20 cellular contexts compared by ENCODE assay signal in genomic region chr20:26308961-26309360, GRCh38.
DNase-seq lines count a peak whose midpoint lies in the region; ATAC-seq lines count a peak whose summit lies in the region.
"Had no signal": no experiment of that assay in that cellular context is flagged by ENCODE, and none has a peak within 500 bp of the region (broad histone marks: within the 10 kb centered on the region; RNA-seq: fewer than 3 reads in every experiment).

No MANE protein-coding gene starts in this region.

- peaks cover 7% of the 10 kb centered on the region for H3K36me3 Mint-ChIP-seq in activated T-cell treated with anti-CD3 and anti-CD28 coated beads, Interleukin-2, amount 50 U/mL, for 4 hours (ENCODE audit: insufficient read depth)
- peaks cover 0 to 17% (median 0%) of the 10 kb centered on the region in 3 donors for H3K36me3 Mint-ChIP-seq in CD8-positive, alpha-beta memory T cell
- H3K36me3 Mint-ChIP-seq in activated CD4-positive, alpha-beta memory T cell treated with anti-CD3 and anti-CD28 coated beads for 36 hours, result peaks cover 60% of the 10 kb centered on the region
- H3K36me3 Mint-ChIP-seq in activated naive CD8-positive, alpha-beta T cell treated with anti-CD3 and anti-CD28 coated beads for 36 hours, result peaks cover 67% of the 10 kb centered on the region
- peaks cover 43% of the 10 kb centered on the region for H3K36me3 Mint-ChIP-seq in T-helper 2 cell treated with Interferon-gamma antibody and Interleukin-4, amounts not matched to agents 5 μg/mL and 100 μg/mL, for 36 hours (ENCODE audit: low read depth)
- H3K36me3 Mint-ChIP-seq: IgD-negative memory B cell had no signal

- intact Hi-C loops in activated CD4-positive, alpha-beta memory T cell treated with anti-CD3 and anti-CD28 coated beads for 36 hours (cut with micrococcal nuclease), result no loop called here

- ATAC-seq in activated T-cell treated with anti-CD3 and anti-CD28 coated beads, Interleukin-2, amount 50 U/mL, for 4 hours, result no peak
- ATAC-seq in GM21360 (IDR thresholded peaks at IDR 0.05; ENCODE audit: unreplicated experiment), result no peak

- H3K9me3 ChIP-seq in CD8-positive, alpha-beta memory T cell (ENCODE audit: low read length), result no peaks in the 10 kb centered on the region

- DNase-seq in activated T-cell treated with anti-CD3 and anti-CD28 coated beads, Interleukin-2, amount 50 U/mL, for 4 hours, result no peak
- no peak for DNase-seq in activated T-cell treated with anti-CD3 and anti-CD28 coated beads, Interleukin-2, amount 50 U/mL, for 1 hour
- no peak for DNase-seq in CD8-positive, alpha-beta memory T cell
- DNase-seq in activated CD4-positive, alpha-beta memory T cell treated with anti-CD3 and anti-CD28 coated beads for 36 hours, result no peak
- no peak for DNase-seq in activated naive CD8-positive, alpha-beta T cell treated with anti-CD3 and anti-CD28 coated beads for 36 hours
- no peak for DNase-seq in NCI-H1105 treated with DMSO at 0.1 percent for 48 hours (lab: John Stamatoyannopoulos, UW)
- no peak for DNase-seq in T-helper 2 cell treated with Interferon-gamma antibody and Interleukin-4, amounts not matched to agents 5 μg/mL and 100 μg/mL, for 36 hours (ENCODE audit: low spot score)
- DNase-seq: C1 segment of cervical spinal cord, Calu3, DMS53, H7, NCI-H1436, NCI-H2029, NCI-H2171, NCI-H446 treated with DMSO at 0.1 percent for 48 hours, OCI-M1, RPMI8226, SIG-M5 had no signal

- H3K27me3 Mint-ChIP-seq in activated T-cell treated with anti-CD3 and anti-CD28 coated beads, Interleukin-2, amount 50 U/mL, for 4 hours (ENCODE audit: low read depth), result no peaks in the 10 kb centered on the region
- no peaks in the 10 kb centered on the region for H3K27me3 Mint-ChIP-seq in CD8-positive, alpha-beta memory T cell
- no peaks in the 10 kb centered on the region for H3K27me3 Mint-ChIP-seq in activated CD4-positive, alpha-beta memory T cell treated with anti-CD3 and anti-CD28 coated beads for 36 hours
- H3K27me3 Mint-ChIP-seq in activated naive CD8-positive, alpha-beta T cell treated with anti-CD3 and anti-CD28 coated beads for 36 hours, result no peaks in the 10 kb centered on the region
- H3K27me3 Mint-ChIP-seq in T-helper 2 cell treated with Interferon-gamma antibody and Interleukin-4, amounts not matched to agents 5 μg/mL and 100 μg/mL, for 36 hours (ENCODE audit: low read depth), result no peaks in the 10 kb centered on the region
- H3K27me3 Mint-ChIP-seq: IgD-negative memory B cell had no signal

- H3K4me3 Mint-ChIP-seq in activated T-cell treated with anti-CD3 and anti-CD28 coated beads, Interleukin-2, amount 50 U/mL, for 4 hours, result peak overlapping the region; percentile 11
- peak overlapping the region in 1 of 7 donors; percentile 8 for H3K4me3 Mint-ChIP-seq in CD8-positive, alpha-beta memory T cell
- no peak overlapping the region for H3K4me3 Mint-ChIP-seq in activated CD4-positive, alpha-beta memory T cell treated with anti-CD3 and anti-CD28 coated beads for 36 hours
- H3K4me3 Mint-ChIP-seq in activated naive CD8-positive, alpha-beta T cell treated with anti-CD3 and anti-CD28 coated beads for 36 hours, result no peak overlapping the region
- no peak overlapping the region for H3K4me3 Mint-ChIP-seq in T-helper 2 cell treated with Interferon-gamma antibody and Interleukin-4, amounts not matched to agents 5 μg/mL and 100 μg/mL, for 36 hours
- H3K4me3 Mint-ChIP-seq: IgD-negative memory B cell had no signal

- H3K27me3 ChIP-seq in CD8-positive, alpha-beta memory T cell (ENCODE audit: insufficient read depth, low read length, poor library complexity, severe bottlenecking), result no peaks in the 10 kb centered on the region

- POLR2A ChIA-PET in CD8-positive, alpha-beta memory T cell (lab: Charles Lee), result no interaction called here
- POLR2A ChIA-PET in activated CD4-positive, alpha-beta memory T cell treated with anti-CD3 and anti-CD28 coated beads for 36 hours (lab: Charles Lee), result no interaction called here

- H3K4me3 ChIP-seq in CD8-positive, alpha-beta memory T cell (ENCODE audit: low read length), result peak overlapping the region; percentile 8

- H3K27ac ChIP-seq in CD8-positive, alpha-beta memory T cell (ENCODE audit: low read depth, low read length), result no peak overlapping the region

- H3K36me3 ChIP-seq in CD8-positive, alpha-beta memory T cell (ENCODE audit: insufficient read depth, low read length), result no peaks in the 10 kb centered on the region

- peaks cover 71% of the 10 kb centered on the region for H3K4me1 Mint-ChIP-seq in activated T-cell treated with anti-CD3 and anti-CD28 coated beads, Interleukin-2, amount 50 U/mL, for 4 hours (ENCODE audit: low read depth)
- peaks cover 5 to 29% (median 28%) of the 10 kb centered on the region in 3 donors for H3K4me1 Mint-ChIP-seq in CD8-positive, alpha-beta memory T cell
- peaks cover 67% of the 10 kb centered on the region for H3K4me1 Mint-ChIP-seq in activated CD4-positive, alpha-beta memory T cell treated with anti-CD3 and anti-CD28 coated beads for 36 hours (ENCODE audit: low read depth)
- peaks cover 46% of the 10 kb centered on the region for H3K4me1 Mint-ChIP-seq in activated naive CD8-positive, alpha-beta T cell treated with anti-CD3 and anti-CD28 coated beads for 36 hours
- H3K4me1 Mint-ChIP-seq in T-helper 2 cell treated with Interferon-gamma antibody and Interleukin-4, amounts not matched to agents 5 μg/mL and 100 μg/mL, for 36 hours (ENCODE audit: low read depth), result no peaks in the 10 kb centered on the region
- H3K4me1 Mint-ChIP-seq: IgD-negative memory B cell had no signal

- H3K9me3 Mint-ChIP-seq in activated T-cell treated with anti-CD3 and anti-CD28 coated beads, Interleukin-2, amount 50 U/mL, for 4 hours, result peaks cover 9% of the 10 kb centered on the region
- peaks cover 0 to 2% (median 0%) of the 10 kb centered on the region in 5 donors for H3K9me3 Mint-ChIP-seq in CD8-positive, alpha-beta memory T cell
- peaks cover 25% of the 10 kb centered on the region for H3K9me3 Mint-ChIP-seq in activated CD4-positive, alpha-beta memory T cell treated with anti-CD3 and anti-CD28 coated beads for 36 hours
- H3K9me3 Mint-ChIP-seq in activated naive CD8-positive, alpha-beta T cell treated with anti-CD3 and anti-CD28 coated beads for 36 hours, result peaks cover 15% of the 10 kb centered on the region
- peaks cover 40% of the 10 kb centered on the region for H3K9me3 Mint-ChIP-seq in T-helper 2 cell treated with Interferon-gamma antibody and Interleukin-4, amounts not matched to agents 5 μg/mL and 100 μg/mL, for 36 hours

- peak overlapping the region in 3 of 8 donors; percentile 0 to 61 (median 17) for H3K27ac Mint-ChIP-seq in CD8-positive, alpha-beta memory T cell
- H3K27ac Mint-ChIP-seq in activated CD4-positive, alpha-beta memory T cell treated with anti-CD3 and anti-CD28 coated beads for 36 hours, result peak overlapping the region; percentile 88
- peak overlapping the region; percentile 77 for H3K27ac Mint-ChIP-seq in activated naive CD8-positive, alpha-beta T cell treated with anti-CD3 and anti-CD28 coated beads for 36 hours
- no peak overlapping the region for H3K27ac Mint-ChIP-seq in T-helper 2 cell treated with Interferon-gamma antibody and Interleukin-4, amounts not matched to agents 5 μg/mL and 100 μg/mL, for 36 hours
- H3K27ac Mint-ChIP-seq: IgD-negative memory B cell had no signal

- peaks cover 29% of the 10 kb centered on the region for H3K4me1 ChIP-seq in CD8-positive, alpha-beta memory T cell (ENCODE audit: insufficient read depth, low read length)

- CTCF ChIA-PET in CD8-positive, alpha-beta memory T cell (lab: Charles Lee), result no interaction called here
- CTCF ChIA-PET in activated CD4-positive, alpha-beta memory T cell treated with anti-CD3 and anti-CD28 coated beads for 36 hours (lab: Charles Lee), result no interaction called here
